Comparison of ENCODE assay signal across 9 cellular contexts in genomic region chr17:79915850-79916430, GRCh38.
A peak's percentile ranks its signal among the peaks of the same experiment; 100 is the strongest.
DNase-seq lines count a peak whose midpoint lies in the region; ATAC-seq lines count a peak whose summit lies in the region.
"Had no signal": no experiment of that assay in that cellular context is flagged by ENCODE, and none has a peak within 500 bp of the region (broad histone marks: within the 10 kb centered on the region; RNA-seq: fewer than 3 reads in every experiment).

No MANE protein-coding gene starts in this region.

- no peak overlapping the region for H3K4me3 Mint-ChIP-seq in memory B cell
- H3K4me3 Mint-ChIP-seq in stimulated activated naive B cell treated with anti-CD40 and anti-IgM and Interleukin-4, amounts not matched to agents 10 μg/mL and 1 μg/mL and 100 μg/mL, for 72 hours, result no peak overlapping the region
- H3K4me3 Mint-ChIP-seq in natural killer cell treated with Interleukin-12 subunit alpha and Interleukin-12 subunit beta and Interleukin-15 and Interleukin-18, amount 100 ng/mL, for 72 hours, result no peak overlapping the region

- in situ Hi-C loops in Caki2 (cut with HindIII; ENCODE audit: low pct_unique_long_range_greater_than_20kb, low sequenced_read_pairs), result no loop called here

- no peaks in the 10 kb centered on the region for H3K36me3 Mint-ChIP-seq in memory B cell
- no peaks in the 10 kb centered on the region for H3K36me3 Mint-ChIP-seq in stimulated activated naive B cell treated with anti-CD40 and anti-IgM and Interleukin-4, amounts not matched to agents 10 μg/mL and 1 μg/mL and 100 μg/mL, for 72 hours
- H3K36me3 Mint-ChIP-seq in natural killer cell treated with Interleukin-12 subunit alpha and Interleukin-12 subunit beta and Interleukin-15 and Interleukin-18, amount 100 ng/mL, for 72 hours, result no peaks in the 10 kb centered on the region
- H3K36me3 Mint-ChIP-seq: IgD-negative memory B cell had no signal

- DNase-seq in Caki2 (ENCODE audit: low read depth), result peak; percentile 50
- DNase-seq in HS-27A (ENCODE audit: low read depth), result peak; percentile 0
- DNase-seq in amniotic epithelial cell (ENCODE audit: low read depth), result peak; percentile 40
- no peak for DNase-seq in memory B cell (ENCODE audit: low spot score in 2 of 2)
- no peak for DNase-seq in stimulated activated naive CD4-positive, alpha-beta T cell treated with Interleukin-2 at 50 U/mL for 16 hours (lab: John Stamatoyannopoulos, UW)
- DNase-seq in stimulated activated naive B cell treated with anti-CD40 and anti-IgM and Interleukin-4, amounts not matched to agents 10 μg/mL and 1 μg/mL and 100 μg/mL, for 72 hours, result no peak
- no peak for DNase-seq in natural killer cell treated with Interleukin-12 subunit alpha and Interleukin-12 subunit beta and Interleukin-15 and Interleukin-18, amount 100 ng/mL, for 72 hours (ENCODE audit: low spot score)

- peaks cover 19% of the 10 kb centered on the region for H3K27me3 Mint-ChIP-seq in memory B cell
- peaks cover 32 to 39% of the 10 kb centered on the region in 2 donors for H3K27me3 Mint-ChIP-seq in stimulated activated naive B cell treated with anti-CD40 and anti-IgM and Interleukin-4, amounts not matched to agents 10 μg/mL and 1 μg/mL and 100 μg/mL, for 72 hours
- H3K27me3 Mint-ChIP-seq in natural killer cell treated with Interleukin-12 subunit alpha and Interleukin-12 subunit beta and Interleukin-15 and Interleukin-18, amount 100 ng/mL, for 72 hours, result peaks cover 11 to 15% of the 10 kb centered on the region in 2 donors

- H3K9me3 Mint-ChIP-seq in memory B cell, result no peaks in the 10 kb centered on the region
- H3K9me3 Mint-ChIP-seq in stimulated activated naive B cell treated with anti-CD40 and anti-IgM and Interleukin-4, amounts not matched to agents 10 μg/mL and 1 μg/mL and 100 μg/mL, for 72 hours, result no peaks in the 10 kb centered on the region
- H3K9me3 Mint-ChIP-seq in natural killer cell treated with Interleukin-12 subunit alpha and Interleukin-12 subunit beta and Interleukin-15 and Interleukin-18, amount 100 ng/mL, for 72 hours, result no peaks in the 10 kb centered on the region
- H3K9me3 Mint-ChIP-seq: IgD-negative memory B cell had no signal

- ATAC-seq in memory B cell (ENCODE audit: low read depth), result peak; percentile 29
- ATAC-seq in HG02798 (IDR thresholded peaks at IDR 0.05; ENCODE audit: poor library complexity, unreplicated experiment), result no peak
- no peak for ATAC-seq in stimulated activated naive B cell treated with anti-CD40 and anti-IgM and Interleukin-4, amounts not matched to agents 10 μg/mL and 1 μg/mL and 100 μg/mL, for 72 hours (replicated peaks)
- no peak for ATAC-seq in natural killer cell treated with Interleukin-12 subunit alpha and Interleukin-12 subunit beta and Interleukin-15 and Interleukin-18, amount 100 ng/mL, for 72 hours

- H3K27ac Mint-ChIP-seq in memory B cell, result no peak overlapping the region
- no peak overlapping the region for H3K27ac Mint-ChIP-seq in stimulated activated naive B cell treated with anti-CD40 and anti-IgM and Interleukin-4, amounts not matched to agents 10 μg/mL and 1 μg/mL and 100 μg/mL, for 72 hours
- no peak overlapping the region for H3K27ac Mint-ChIP-seq in natural killer cell treated with Interleukin-12 subunit alpha and Interleukin-12 subunit beta and Interleukin-15 and Interleukin-18, amount 100 ng/mL, for 72 hours
- H3K27ac Mint-ChIP-seq: IgD-negative memory B cell had no signal

- peaks cover 11% of the 10 kb centered on the region for H3K4me1 Mint-ChIP-seq in memory B cell
- H3K4me1 Mint-ChIP-seq in stimulated activated naive B cell treated with anti-CD40 and anti-IgM and Interleukin-4, amounts not matched to agents 10 μg/mL and 1 μg/mL and 100 μg/mL, for 72 hours, result peaks cover 0 to 5% of the 10 kb centered on the region in 2 donors
- peaks cover 0 to 2% of the 10 kb centered on the region in 2 donors for H3K4me1 Mint-ChIP-seq in natural killer cell treated with Interleukin-12 subunit alpha and Interleukin-12 subunit beta and Interleukin-15 and Interleukin-18, amount 100 ng/mL, for 72 hours (ENCODE audit: low read depth in 2 of 2)

Comparison
In these comparisons a context has a peak if more than half of its experiments do, and no peak if none do; other contexts are left out.
1. DNase-seq: peak in Caki2 (single experiment), HS-27A (single experiment) and amniotic epithelial cell (single experiment); none in memory B cell (0 of 2), stimulated activated naive CD4-positive, alpha-beta T cell treated with Interleukin-2 at 50 U/mL for 16 hours (single experiment), stimulated activated naive B cell treated with anti-CD40 and anti-IgM and Interleukin-4, amounts not matched to agents 10 μg/mL and 1 μg/mL and 100 μg/mL, for 72 hours (single experiment) and natural killer cell treated with Interleukin-12 subunit alpha and Interleukin-12 subunit beta and Interleukin-15 and Interleukin-18, amount 100 ng/mL, for 72 hours (single experiment).